Comparison of ENCODE assay signal across 12 cellular contexts in the genomic region with DNA sequence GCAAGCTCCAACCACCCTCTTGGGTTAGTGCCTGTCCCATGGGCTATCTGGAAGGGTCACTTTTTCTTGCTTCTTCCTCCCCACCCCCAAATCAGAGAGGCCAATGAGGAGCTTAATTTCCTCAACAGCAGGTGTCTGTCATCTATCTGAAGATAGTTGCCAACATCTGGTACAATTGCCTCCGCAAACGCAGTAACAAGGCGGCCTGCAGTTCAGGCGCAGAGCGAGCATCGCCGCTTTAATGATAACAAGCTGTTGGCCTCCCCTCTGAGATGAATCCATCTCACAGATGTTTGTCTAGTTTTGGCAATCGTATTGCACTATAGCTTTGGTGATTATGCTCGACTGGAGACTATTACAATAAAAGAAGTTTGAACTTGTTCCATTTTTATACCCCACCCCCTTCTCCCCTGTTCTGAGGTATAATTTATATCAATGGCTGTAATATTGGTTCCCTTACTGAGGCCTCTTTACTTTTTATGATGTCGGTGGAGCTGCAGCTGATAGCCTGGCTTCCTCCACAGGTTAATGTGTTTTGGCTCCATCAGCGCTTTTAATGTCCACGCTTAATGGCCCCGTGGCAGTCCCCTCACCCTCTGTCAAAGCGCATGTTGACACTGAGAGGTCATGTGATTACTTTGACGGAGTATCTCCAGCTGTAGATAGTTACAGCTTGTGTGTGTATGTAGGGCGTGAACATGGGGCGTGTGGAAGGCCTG.
DNase-seq lines count a peak whose midpoint lies in the region; ATAC-seq, FAIRE-seq and TF ChIP-seq lines count a peak whose summit lies in the region.
"Had no signal": no experiment of that assay in that cellular context is flagged by ENCODE, and none has a peak within 500 bp of the region (broad histone marks: within the 10 kb centered on the region; RNA-seq: fewer than 3 reads in every experiment).

No MANE protein-coding gene starts in this region.

- no peak for TF ChIP-seq CTCF in A673 (conservative IDR thresholded peaks at IDR 0.05; ENCODE audit: low read depth, low read length)

- no TSS peak for BruUV-seq in A673 (replicated peaks; lab: Mats Ljungman, UMichigan)

- DNase-seq in A673 (ENCODE audit: low spot score) (peak; percentile 82), NCI-H1092 (lab: John Stamatoyannopoulos, UW) (peak; percentile 92), NCI-H748 treated with DMSO at 0.1 percent for 48 hours (lab: John Stamatoyannopoulos, UW) (peak; percentile 95), globus pallidus (ENCODE audit: low spot score) (no peak), caudate nucleus (lab: John Stamatoyannopoulos, UW) (no peak), AML-193 (lab: John Stamatoyannopoulos, UW) (no peak)
- DNase-seq in activated T-cell treated with anti-CD3 and anti-CD28 coated beads, Interleukin-2, amount 50 U/mL, for 4 hours = no peak
- DNase-seq: activated CD4-positive, alpha-beta T cell treated with anti-CD3 and anti-CD28 coated beads, Interleukin-2, amount 10 ng/mL, durations not matched to agents 24 days and 14 days; activated effector memory CD4-positive, alpha-beta T cell treated with anti-CD3 and anti-CD28 coated beads, Interleukin-2, amount 50 U/mL, for 16 hours; central memory CD4-positive, alpha-beta T cell; spleen had no signal

- peaks cover 64% of the 10 kb centered on the region for H3K4me1 ChIP-seq in A673 (ENCODE audit: insufficient read depth, low read length, poor library complexity, severe bottlenecking)

- H3K4me1 Mint-ChIP-seq in activated T-cell treated with anti-CD3 and anti-CD28 coated beads, Interleukin-2, amount 50 U/mL, for 4 hours (ENCODE audit: low read depth) = peaks cover 37% of the 10 kb centered on the region

- intact Hi-C loops in A673 (cut with micrococcal nuclease; ENCODE audit: unreplicated experiment) = loop anchor here (5.0 to 10.0 kb wide), 3 partner anchors 51 to 394 kb away; no protein-coding TSS in a partner anchor

- no peaks in the 10 kb centered on the region for H3K9me3 Mint-ChIP-seq in activated T-cell treated with anti-CD3 and anti-CD28 coated beads, Interleukin-2, amount 50 U/mL, for 4 hours

- H3K9me3 ChIP-seq in A673 (ENCODE audit: low read depth, low read length, poor library complexity, severe bottlenecking) = no peaks in the 10 kb centered on the region
- H3K9me3 ChIP-seq: spleen had no signal

- H3K27me3 Mint-ChIP-seq in activated T-cell treated with anti-CD3 and anti-CD28 coated beads, Interleukin-2, amount 50 U/mL, for 4 hours (ENCODE audit: low read depth) = no peaks in the 10 kb centered on the region
- H3K27me3 Mint-ChIP-seq: activated CD4-positive, alpha-beta T cell treated with anti-CD3 and anti-CD28 coated beads, Interleukin-2, amount 10 ng/mL, durations not matched to agents 24 days and 14 days had no signal

- H3K4me3 Mint-ChIP-seq in activated T-cell treated with anti-CD3 and anti-CD28 coated beads, Interleukin-2, amount 50 U/mL, for 4 hours = no peak overlapping the region
- H3K4me3 Mint-ChIP-seq: activated CD4-positive, alpha-beta T cell treated with anti-CD3 and anti-CD28 coated beads, Interleukin-2, amount 10 ng/mL, durations not matched to agents 24 days and 14 days had no signal

- H3K27me3 ChIP-seq in A673 (replicated peaks; ENCODE audit: insufficient read depth, low read depth, low read length, poor library complexity) = no peaks in the 10 kb centered on the region
- H3K27me3 ChIP-seq: spleen had no signal

- no peak for ATAC-seq in activated T-cell treated with anti-CD3 and anti-CD28 coated beads, Interleukin-2, amount 50 U/mL, for 4 hours

- H3K36me3 ChIP-seq in A673 (ENCODE audit: insufficient read depth, low read length, poor library complexity, severe bottlenecking) = no peaks in the 10 kb centered on the region

- peaks cover 23% of the 10 kb centered on the region for H3K36me3 Mint-ChIP-seq in activated T-cell treated with anti-CD3 and anti-CD28 coated beads, Interleukin-2, amount 50 U/mL, for 4 hours (ENCODE audit: insufficient read depth)

- POLR2A ChIA-PET in A673 (lab: Charles Lee; ENCODE audit: low non-redundant PET) = no interaction called here

- no peak overlapping the region for H3K4me3 ChIP-seq in A673 (ENCODE audit: low read depth, low read length, poor library complexity, severe bottlenecking)
- H3K4me3 ChIP-seq: spleen had no signal

- FAIRE-seq in islet of Langerhans (lab: Jason Lieb, UNC) = peak; percentile 33

- CTCF ChIA-PET in A673 (lab: Charles Lee) = interaction anchor here (0.7 kb wide), 1 partner anchor 127 kb away, joined by 12 read pairs; no protein-coding TSS in a partner anchor

- H3K27ac ChIP-seq in A673 (ENCODE audit: low read depth, low read length, poor library complexity, severe bottlenecking) (peak overlapping the region; percentile 55), caudate nucleus (ENCODE audit: low read depth, low read length) (no peak overlapping the region)
- H3K27ac ChIP-seq: spleen had no signal

Comparison
In these comparisons a context has a peak if more than half of its experiments do, and no peak if none do; other contexts are left out.
1. DNase-seq: peak in A673 (single experiment), NCI-H1092 (single experiment) and NCI-H748 treated with DMSO at 0.1 percent for 48 hours (single experiment); none in globus pallidus (single experiment), caudate nucleus (0 of 61), activated T-cell treated with anti-CD3 and anti-CD28 coated beads, Interleukin-2, amount 50 U/mL, for 4 hours (single experiment) and AML-193 (0 of 2).